In the genomic region with DNA sequence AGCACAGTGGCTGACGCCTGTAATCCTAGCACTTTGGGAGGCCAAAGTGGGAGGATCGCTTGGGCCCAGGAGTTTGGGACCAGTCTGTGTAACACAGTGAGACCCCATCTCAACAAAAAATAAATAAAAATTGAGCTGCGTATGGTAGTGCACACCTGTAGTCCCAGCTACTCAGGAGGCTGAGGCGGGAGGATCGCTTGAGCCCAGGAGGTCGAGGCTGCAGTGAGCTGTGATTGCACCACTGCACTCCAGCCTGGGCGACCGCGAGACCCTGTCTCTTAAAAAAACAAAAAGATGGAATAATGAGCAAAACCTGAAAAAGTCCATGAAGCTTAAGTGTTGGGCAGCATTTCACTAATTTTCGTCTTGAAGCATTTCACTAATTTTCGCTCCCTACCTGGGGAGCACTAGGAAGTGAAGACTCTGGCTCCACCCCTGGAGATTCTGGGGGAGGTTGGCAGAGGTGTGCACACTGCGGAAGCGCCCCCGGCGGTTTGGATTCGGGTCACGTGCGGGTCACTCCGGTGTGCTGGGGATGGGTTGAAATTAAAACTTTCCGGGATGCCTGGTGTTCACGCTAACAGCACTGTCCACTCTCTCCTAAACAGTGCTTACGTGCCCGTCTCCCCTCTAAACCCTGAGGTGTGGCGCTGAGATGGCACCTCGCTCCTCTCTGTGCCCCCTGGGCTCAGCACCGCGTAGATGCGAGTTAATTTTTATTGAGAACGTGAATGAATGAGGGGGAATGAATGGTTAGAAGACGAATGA, we compare ENCODE assay signal across 8 cellular contexts. TPM values are rescaled to one million over a fixed set of nuclear protein-coding genes. Genes with fewer than 3 reads are reported as not detected.
DNase-seq lines count a peak whose midpoint lies in the region; ATAC-seq, FAIRE-seq and TF ChIP-seq lines count a peak whose summit lies in the region.

No MANE protein-coding gene starts in this region.

- WGBS in A549 (ENCODE audit: missing lambda C conversion rate): 22% methylated on average over 28 of the region's 30 CpGs
- WGBS in esophagus squamous epithelium, 2 donors: 22 to 49% methylated on average over 12 to 24 of the region's 30 CpGs
- 19 to 21% (median 20%) methylated on average over 30 of the region's 30 CpGs for WGBS in ovary, 3 donors

- intact Hi-C loops in esophagus squamous epithelium (cut with DNase I): no loop called here
- intact Hi-C loops in ovary (cut with DNase I): loop anchor here in 1 of 4 donors (5.0 kb wide), 1 partner anchor 266 kb away; a partner anchor contains a TSS

- POLR2A ChIA-PET in A549 (lab: Yijun Ruan, JAX): interaction anchor here (1.0 to 1.5 kb wide), 3 partner anchors 99 to 1096 kb away, joined by 3 to 6 read pairs (median 6); a partner anchor contains a TSS

- H3K4me2 ChIP-seq in A549: peak overlapping the region; percentile 75

- no peak for FAIRE-seq in A549 (lab: Jason Lieb, UNC)

- TF ChIP-seq RAD21 in A549 (conservative IDR thresholded peaks at IDR 0.05 in 1 of 2, IDR thresholded peaks at IDR 0.05 in 1 of 2): no peak

- H3K4me1 ChIP-seq in A549 (peaks cover 11% of the 10 kb centered on the region), SJCRH30 (peaks cover 16% of the 10 kb centered on the region), esophagus squamous epithelium (peaks cover 5 to 39% (median 29%) of the 10 kb centered on the region in 3 donors), ovary (ENCODE audit: insufficient read depth) (peaks cover 6% of the 10 kb centered on the region)

- DNase-seq in A549 (ENCODE audit: low read depth in 1 of 2, low spot score in 1 of 2) (peak in 1 of 2 experiments; percentile 87), SJCRH30 (no peak), esophagus squamous epithelium (lab: John Stamatoyannopoulos, UW) (no peak), ovary (peak in 3 of 5 donors; percentile 44 to 50 (median 46)), NOMO-1 treated with DMSO at 0.1 percent for 48 hours (lab: John Stamatoyannopoulos, UW; ENCODE audit: unreplicated experiment) (no peak), medulla oblongata (ENCODE audit: extremely low spot score) (no peak)

- peak overlapping the region; percentile 81 to 97 for H3K27ac ChIP-seq in A549
- no peak overlapping the region for H3K27ac ChIP-seq in SJCRH30
- H3K27ac ChIP-seq in esophagus squamous epithelium: peak overlapping the region; percentile 72 to 87 (median 80)
- H3K27ac ChIP-seq in ovary: peak overlapping the region in 1 of 2 donors; percentile 34

- TF ChIP-seq POLR2A in A549 (IDR thresholded peaks at IDR 0.05; ENCODE audit: low read length) (no peak), GM18505 (IDR thresholded peaks at IDR 0.05; ENCODE audit: borderline replicate concordance, extremely low read depth, insufficient read depth, insufficient read length) (no peak), esophagus squamous epithelium (IDR thresholded peaks at IDR 0.05) (no peak), ovary (IDR thresholded peaks at IDR 0.05) (no peak)

- H3K27me3 ChIP-seq in SJCRH30: no peaks in the 10 kb centered on the region
- H3K27me3 ChIP-seq in esophagus squamous epithelium: no peaks in the 10 kb centered on the region
- no peaks in the 10 kb centered on the region for H3K27me3 ChIP-seq in ovary

- no peaks in the 10 kb centered on the region for H3K9me3 ChIP-seq in A549
- H3K9me3 ChIP-seq in SJCRH30 (replicated peaks): no peaks in the 10 kb centered on the region
- H3K9me3 ChIP-seq in esophagus squamous epithelium: no peaks in the 10 kb centered on the region
- no peaks in the 10 kb centered on the region for H3K9me3 ChIP-seq in ovary

- no peaks in the 10 kb centered on the region for H3K36me3 ChIP-seq in SJCRH30
- no peaks in the 10 kb centered on the region for H3K36me3 ChIP-seq in esophagus squamous epithelium
- H3K36me3 ChIP-seq in ovary: no peaks in the 10 kb centered on the region

- no peak for TF ChIP-seq CTCF in A549 (IDR thresholded peaks at IDR 0.05)
- TF ChIP-seq CTCF in esophagus squamous epithelium (IDR thresholded peaks at IDR 0.05): no peak
- TF ChIP-seq CTCF in ovary (IDR thresholded peaks at IDR 0.05): no peak

- TF ChIP-seq EP300 in A549 (IDR thresholded peaks at IDR 0.05) (no peak), ovary (IDR thresholded peaks at IDR 0.05) (no peak)

- H3K4me3 ChIP-seq in A549 (peak overlapping the region; percentile 82), SJCRH30 (peak overlapping the region; percentile 84), esophagus squamous epithelium (peak overlapping the region; percentile 65 to 83 (median 80)), ovary (peak overlapping the region; percentile 78)

- CTCF ChIA-PET in A549 (lab: Yijun Ruan, JAX): interaction anchor here (1.0 to 2.0 kb wide), 3 partner anchors 99 to 104 kb away, joined by 4 to 10 read pairs (median 4); a partner anchor contains a TSS

- ATAC-seq in A549: peak; percentile 55 to 70
- ATAC-seq in GM18505 (IDR thresholded peaks at IDR 0.05; ENCODE audit: unreplicated experiment): peak; percentile 1
- ATAC-seq in HG03097 (IDR thresholded peaks at IDR 0.05; ENCODE audit: low FRiP score, unreplicated experiment): peak; percentile 19

TF ChIP-seq in A549, 52 proteins besides CTCF, POLR2A, EP300 and RAD21 (continues in another document):
- TF ChIP-seq, protein P1, sequence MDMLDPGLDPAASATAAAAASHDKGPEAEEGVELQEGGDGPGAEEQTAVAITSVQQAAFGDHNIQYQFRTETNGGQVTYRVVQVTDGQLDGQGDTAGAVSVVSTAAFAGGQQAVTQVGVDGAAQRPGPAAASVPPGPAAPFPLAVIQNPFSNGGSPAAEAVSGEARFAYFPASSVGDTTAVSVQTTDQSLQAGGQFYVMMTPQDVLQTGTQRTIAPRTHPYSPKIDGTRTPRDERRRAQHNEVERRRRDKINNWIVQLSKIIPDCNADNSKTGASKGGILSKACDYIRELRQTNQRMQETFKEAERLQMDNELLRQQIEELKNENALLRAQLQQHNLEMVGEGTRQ (IDR thresholded peaks at IDR 0.05): peak; percentile 82
- TF ChIP-seq, protein P2, sequence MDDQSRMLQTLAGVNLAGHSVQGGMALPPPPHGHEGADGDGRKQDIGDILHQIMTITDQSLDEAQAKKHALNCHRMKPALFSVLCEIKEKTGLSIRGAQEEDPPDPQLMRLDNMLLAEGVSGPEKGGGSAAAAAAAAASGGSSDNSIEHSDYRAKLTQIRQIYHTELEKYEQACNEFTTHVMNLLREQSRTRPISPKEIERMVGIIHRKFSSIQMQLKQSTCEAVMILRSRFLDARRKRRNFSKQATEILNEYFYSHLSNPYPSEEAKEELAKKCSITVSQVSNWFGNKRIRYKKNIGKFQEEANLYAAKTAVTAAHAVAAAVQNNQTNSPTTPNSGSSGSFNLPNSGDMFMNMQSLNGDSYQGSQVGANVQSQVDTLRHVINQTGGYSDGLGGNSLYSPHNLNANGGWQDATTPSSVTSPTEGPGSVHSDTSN (IDR thresholded peaks at IDR 0.05): no peak
- TF ChIP-seq RCOR1 (IDR thresholded peaks at IDR 0.05; ENCODE audit: low read depth, low read length) (no peak), CHD4 (IDR thresholded peaks at IDR 0.05; ENCODE audit: borderline replicate concordance) (no peak), RFX5 (IDR thresholded peaks at IDR 0.05) (0 out of 2 replicates have a peak, but pooled peaks have one; percentile 11), PHF8 (IDR thresholded peaks at IDR 0.05; ENCODE audit: borderline replicate concordance, low read depth) (peak; percentile 52; the same call in 1 of the 2 replicates), BHLHE40 (IDR thresholded peaks at IDR 0.05; ENCODE audit: low read depth, low read length) (peak; percentile 69), SMC3 (IDR thresholded peaks at IDR 0.05) (no peak)

RNA-seq across cellular contexts. Expression of a gene that starts 0.9 kb away (rescaled TPM):
- polyA plus RNA-seq in A549 (2011; rRNA removed) (21.9 and 23.7 TPM in 2 replicates), A549 (2017; fragmentation: RNase III; extraction: RNeasy Plus Mini Kit Qiagen cat#74134 plus additional on column Dnase treatment) (29.8 to 32.0 TPM (median 30.2 TPM) in 3 replicates), ovary (1 to 10 TPM; 7.0 to 7.6 TPM)
- 27.9 and 29.5 TPM in 2 replicates for polyA plus RNA-seq in A549 (2012; cell fraction: cytosol; rRNA removed)
- 49.4 and 62.6 TPM in 2 replicates for polyA plus RNA-seq in A549 (2012; cell fraction: nucleus; rRNA removed)
- polyA minus RNA-seq in A549 (2011; rRNA and poly(A)+ RNA removed): 14.4 and 14.6 TPM in 2 replicates
- total RNA-seq in SJCRH30 (2014; rRNA removed; shearing (Covaris generic)): 25.2 and 28.6 TPM in 2 replicates
- total RNA-seq in esophagus squamous epithelium (10 to 100 TPM in 3 of 4 donors, 1 to 10 TPM in 1; 9.8 to 13.2 (median 11.2) TPM), ovary (10 to 100 TPM in 6 of 7 donors, 1 to 10 TPM in 1; 4.5 to 15.9 (median 13.4) TPM)

RNA-seq across cellular contexts. Expression of a gene that starts 20.9 kb away (rescaled TPM):
- polyA plus RNA-seq in A549 (2011; rRNA removed): 1.8 and 2.5 TPM in 2 replicates
- polyA plus RNA-seq in A549 (2012; cell fraction: cytosol; rRNA removed): 1.4 and 2.0 TPM in 2 replicates
- polyA plus RNA-seq in A549 (2012; cell fraction: nucleus; rRNA removed): 1.8 and 1.9 TPM in 2 replicates
- polyA plus RNA-seq in A549 (2017; fragmentation: RNase III; extraction: RNeasy Plus Mini Kit Qiagen cat#74134 plus additional on column Dnase treatment): 0.46 to 0.82 TPM (median 0.58 TPM) in 3 replicates
- polyA minus RNA-seq in A549 (2011; rRNA and poly(A)+ RNA removed): 3.0 and 3.4 TPM in 2 replicates
- 17.2 and 17.9 TPM in 2 replicates for total RNA-seq in SJCRH30 (2014; rRNA removed; shearing (Covaris generic))
- total RNA-seq in esophagus squamous epithelium: under 1 TPM in 3 of 4 donors, not detected in 1; 0.19 to 0.49 (median 0.22) TPM
- 1 to 10 TPM in 5 of 7 donors, under 1 TPM in 2; 0.12 to 7.9 (median 5.4) TPM for total RNA-seq in ovary
- under 1 TPM; 0.60 to 0.94 TPM for polyA plus RNA-seq in ovary

RNA-seq across cellular contexts. Expression of a gene that starts 36.5 kb away (rescaled TPM):
- polyA plus RNA-seq in A549 (2011; rRNA removed) (312 and 358 TPM in 2 replicates), A549 (2017; fragmentation: RNase III; extraction: RNeasy Plus Mini Kit Qiagen cat#74134 plus additional on column Dnase treatment) (750 to 794 TPM (median 759 TPM) in 3 replicates), ovary (100 to 1,000 TPM in 1 of 2 donors, 10 to 100 TPM in 1; 64.8 to 438 TPM)
- 1,415 and 1,671 TPM in 2 replicates for polyA plus RNA-seq in A549 (2012; cell fraction: cytosol; rRNA removed)
- polyA plus RNA-seq in A549 (2012; cell fraction: nucleus; rRNA removed): 2,004 and 2,028 TPM in 2 replicates
- polyA minus RNA-seq in A549 (2011; rRNA and poly(A)+ RNA removed): 299 and 328 TPM in 2 replicates
- total RNA-seq in SJCRH30 (2014; rRNA removed; shearing (Covaris generic)): 597 and 702 TPM in 2 replicates
- total RNA-seq in esophagus squamous epithelium (100 to 1,000 TPM; 417 to 745 (median 637) TPM), ovary (100 to 1,000 TPM; 197 to 339 (median 222) TPM)

RNA-seq across cellular contexts. Expression of a gene that starts 48.3 kb away (rescaled TPM):
- polyA plus RNA-seq in A549 (2011; rRNA removed): 109 and 113 TPM in 2 replicates
- polyA plus RNA-seq in A549 (2012; cell fraction: cytosol; rRNA removed): 235 and 277 TPM in 2 replicates
- polyA plus RNA-seq in A549 (2012; cell fraction: nucleus; rRNA removed): 475 and 538 TPM in 2 replicates
- 94.0 to 97.4 TPM (median 95.8 TPM) in 3 replicates for polyA plus RNA-seq in A549 (2017; fragmentation: RNase III; extraction: RNeasy Plus Mini Kit Qiagen cat#74134 plus additional on column Dnase treatment)
- polyA minus RNA-seq in A549 (2011; rRNA and poly(A)+ RNA removed): 88.6 and 93.5 TPM in 2 replicates
- 79.4 and 80.8 TPM in 2 replicates for total RNA-seq in SJCRH30 (2014; rRNA removed; shearing (Covaris generic))
- total RNA-seq in esophagus squamous epithelium: 10 to 100 TPM; 82.0 to 97.3 (median 89.7) TPM
- 10 to 100 TPM; 49.4 to 66.7 (median 50.7) TPM for total RNA-seq in ovary
- 10 to 100 TPM; 34.7 to 55.1 TPM for polyA plus RNA-seq in ovary

Comparison
In these comparisons a context has a peak if more than half of its experiments do, and no peak if none do; other contexts are left out.
1. ATAC-seq: peak in every context shown above with its lines; median percentile 62 in A549; 19 in HG03097; 1 in GM18505.
2. DNase-seq: peak in ovary (3 of 5); none in SJCRH30 (0 of 2), esophagus squamous epithelium (single experiment), NOMO-1 treated with DMSO at 0.1 percent for 48 hours (single experiment) and medulla oblongata (single experiment).
3. Peak in every context shown above with its lines, with median percentiles within 50 percentile points of each other: H3K4me3 ChIP-seq.